In genomic region chr2:203852760-203853159, GRCh38 we compare ENCODE assay signal across 32 cellular contexts. TPM values are rescaled to one million over a fixed set of nuclear protein-coding genes. Genes with fewer than 3 reads are reported as not detected.
DNase-seq lines count a peak whose midpoint lies in the region; ATAC-seq lines count a peak whose summit lies in the region.
"Had no signal": no experiment of that assay in that cellular context is flagged by ENCODE, and none has a peak within 500 bp of the region (broad histone marks: within the 10 kb centered on the region; RNA-seq: fewer than 3 reads in every experiment).

No MANE protein-coding gene starts in this region.

- peak overlapping the region; percentile 95 for H3K27ac ChIP-seq in CD4-positive, CD25-positive, alpha-beta regulatory T cell (ENCODE audit: insufficient read depth, low read length, poor library complexity, severe bottlenecking)
- H3K27ac ChIP-seq: C4-2B, coronary artery, heart left ventricle, neutrophil, Peyer's patch, right atrium auricular region, testis, WERI-Rb-1 had no signal

- peak overlapping the region; percentile 29 for H3K4me3 Mint-ChIP-seq in activated CD4-positive, alpha-beta T cell treated with anti-CD3 and anti-CD28 coated beads for 36 hours
- no peak overlapping the region for H3K4me3 Mint-ChIP-seq in activated CD4-positive, alpha-beta T cell treated with anti-CD3 and anti-CD28 coated beads, Interleukin-2, amount 10 ng/mL, durations not matched to agents 7 days and 5 days
- peak overlapping the region; percentile 71 to 94 (median 72) for H3K4me3 Mint-ChIP-seq in CD4-positive, CD25-positive, alpha-beta regulatory T cell
- peak overlapping the region; percentile 45 for H3K4me3 Mint-ChIP-seq in T-helper 2 cell treated with Interferon-gamma antibody and Interleukin-4, amounts not matched to agents 5 μg/mL and 100 μg/mL, for 36 hours
- H3K4me3 Mint-ChIP-seq in dendritic cell treated with granulocyte-macrophage colony-stimulating factor and Interleukin-4, amounts not matched to agents 40 ng/mL and 50 ng/mL, for 4 days, result no peak overlapping the region
- H3K4me3 Mint-ChIP-seq: endodermal cell had no signal

- H3K36me3 ChIP-seq in CD4-positive, CD25-positive, alpha-beta regulatory T cell (ENCODE audit: control insufficient read depth, insufficient read depth, low read length), result no peaks in the 10 kb centered on the region
- H3K36me3 ChIP-seq: heart left ventricle, neutrophil, Peyer's patch, right atrium auricular region, WERI-Rb-1 had no signal

- no peak for DNase-seq in activated CD4-positive, alpha-beta T cell treated with anti-CD3 and anti-CD28 coated beads for 36 hours
- no peak for DNase-seq in activated CD4-positive, alpha-beta T cell treated with anti-CD3 and anti-CD28 coated beads, Interleukin-2, amount 10 ng/mL, durations not matched to agents 7 days and 5 days
- peak in 1 of 3 donors; percentile 56 for DNase-seq in CD4-positive, CD25-positive, alpha-beta regulatory T cell
- DNase-seq in T-helper 2 cell treated with Interferon-gamma antibody and Interleukin-4, amounts not matched to agents 5 μg/mL and 100 μg/mL, for 36 hours (ENCODE audit: low spot score), result no peak
- DNase-seq in left cardiac atrium (no peak), SKM-1 (lab: John Stamatoyannopoulos, UW; ENCODE audit: unreplicated experiment) (no peak)
- DNase-seq: activated CD4-positive, alpha-beta T cell treated with anti-CD3 and anti-CD28 coated beads, Interleukin-2, amount 50 U/mL, for 4 hours; endodermal cell; foreskin fibroblast; heart left ventricle; NCI-H1436 treated with DMSO at 0.1 percent for 48 hours; NCI-H2107; NCI-H748 treated with DMSO at 0.1 percent for 48 hours; Peyer's patch; posterior cingulate gyrus; SHP77 treated with DMSO at 0.1 percent for 48 hours; small intestine; stimulated activated naive CD4-positive, alpha-beta T cell; testis; WERI-Rb-1 had no signal

- CTCF ChIA-PET in activated CD4-positive, alpha-beta T cell treated with anti-CD3 and anti-CD28 coated beads for 36 hours (lab: Charles Lee), result interaction anchor here (1.9 kb wide), 1 partner anchor 15 kb away, joined by 5 read pairs; the partner anchor contains the start of gene CTLA4
- CTCF ChIA-PET in activated CD4-positive, alpha-beta T cell treated with anti-CD3 and anti-CD28 coated beads, Interleukin-2, amount 10 ng/mL, durations not matched to agents 7 days and 5 days (lab: Charles Lee), result interaction anchor here (0.9 kb wide), 1 partner anchor 18 kb away, joined by 3 read pairs; no protein-coding TSS in a partner anchor

- H3K9me3 ChIP-seq in CD4-positive, CD25-positive, alpha-beta regulatory T cell (ENCODE audit: control insufficient read depth in 2 of 2, low read length in 2 of 2), result no peaks in the 10 kb centered on the region
- H3K9me3 ChIP-seq: heart left ventricle, neutrophil, Peyer's patch, right atrium auricular region, testis had no signal

- POLR2A ChIA-PET in activated CD4-positive, alpha-beta T cell treated with anti-CD3 and anti-CD28 coated beads for 36 hours (lab: Charles Lee), result interaction anchor here (3.6 kb wide), 1 partner anchor 15 kb away, joined by 21 read pairs; the partner anchor contains the start of gene CTLA4
- POLR2A ChIA-PET in activated CD4-positive, alpha-beta T cell treated with anti-CD3 and anti-CD28 coated beads, Interleukin-2, amount 10 ng/mL, durations not matched to agents 7 days and 5 days (lab: Charles Lee), result interaction anchor here (1.0 kb wide), 1 partner anchor 29 kb away, joined by 5 read pairs; no protein-coding TSS in a partner anchor

- intact Hi-C loops in activated CD4-positive, alpha-beta T cell treated with anti-CD3 and anti-CD28 coated beads for 36 hours (cut with DNase I, micrococcal nuclease), result loop anchor here (1.0 kb wide), 4 partner anchors 19 to 58 kb away; no protein-coding TSS in a partner anchor
- intact Hi-C loops in dendritic cell treated with granulocyte-macrophage colony-stimulating factor and Interleukin-4, amounts not matched to agents 40 ng/mL and 50 ng/mL, for 4 days (cut with micrococcal nuclease), result no loop called here
- intact Hi-C loops in left cardiac atrium (cut with DNase I), result no loop called here

- H3K36me3 Mint-ChIP-seq in activated CD4-positive, alpha-beta T cell treated with anti-CD3 and anti-CD28 coated beads for 36 hours (ENCODE audit: low read depth), result no peaks in the 10 kb centered on the region
- H3K36me3 Mint-ChIP-seq in activated CD4-positive, alpha-beta T cell treated with anti-CD3 and anti-CD28 coated beads, Interleukin-2, amount 10 ng/mL, durations not matched to agents 7 days and 5 days (ENCODE audit: low read depth), result peaks cover 3% of the 10 kb centered on the region
- H3K36me3 Mint-ChIP-seq in CD4-positive, CD25-positive, alpha-beta regulatory T cell, result no peaks in the 10 kb centered on the region
- no peaks in the 10 kb centered on the region for H3K36me3 Mint-ChIP-seq in T-helper 2 cell treated with Interferon-gamma antibody and Interleukin-4, amounts not matched to agents 5 μg/mL and 100 μg/mL, for 36 hours (ENCODE audit: low read depth)
- H3K36me3 Mint-ChIP-seq in dendritic cell treated with granulocyte-macrophage colony-stimulating factor and Interleukin-4, amounts not matched to agents 40 ng/mL and 50 ng/mL, for 4 days (ENCODE audit: low read depth), result no peaks in the 10 kb centered on the region

- H3K4me1 Mint-ChIP-seq in activated CD4-positive, alpha-beta T cell treated with anti-CD3 and anti-CD28 coated beads for 36 hours, result peaks cover 65% of the 10 kb centered on the region
- H3K4me1 Mint-ChIP-seq in activated CD4-positive, alpha-beta T cell treated with anti-CD3 and anti-CD28 coated beads, Interleukin-2, amount 10 ng/mL, durations not matched to agents 7 days and 5 days, result peaks cover 34% of the 10 kb centered on the region
- H3K4me1 Mint-ChIP-seq in CD4-positive, CD25-positive, alpha-beta regulatory T cell, result peaks cover 22 to 54% (median 46%) of the 10 kb centered on the region in 4 donors
- peaks cover 43% of the 10 kb centered on the region for H3K4me1 Mint-ChIP-seq in T-helper 2 cell treated with Interferon-gamma antibody and Interleukin-4, amounts not matched to agents 5 μg/mL and 100 μg/mL, for 36 hours (ENCODE audit: low read depth)
- H3K4me1 Mint-ChIP-seq in dendritic cell treated with granulocyte-macrophage colony-stimulating factor and Interleukin-4, amounts not matched to agents 40 ng/mL and 50 ng/mL, for 4 days (ENCODE audit: low read depth), result peaks cover 9% of the 10 kb centered on the region
- H3K4me1 Mint-ChIP-seq: endodermal cell had no signal

- H3K4me3 ChIP-seq in CD4-positive, CD25-positive, alpha-beta regulatory T cell (ENCODE audit: low read depth, low read length), result peak overlapping the region; percentile 94
- H3K4me3 ChIP-seq: coronary artery, heart left ventricle, Peyer's patch, right atrium auricular region, testis had no signal

- ATAC-seq in activated CD4-positive, alpha-beta T cell treated with anti-CD3 and anti-CD28 coated beads for 36 hours, result peak; percentile 53
- no peak for ATAC-seq in CD4-positive, CD25-positive, alpha-beta regulatory T cell (ENCODE audit: low read depth in 2 of 2)
- ATAC-seq in left cardiac atrium (no peak), GM18519 (IDR thresholded peaks at IDR 0.05; ENCODE audit: low FRiP score, unreplicated experiment) (no peak)
- ATAC-seq: HCT116, heart left ventricle had no signal

- H3K27me3 Mint-ChIP-seq in activated CD4-positive, alpha-beta T cell treated with anti-CD3 and anti-CD28 coated beads for 36 hours, result no peaks in the 10 kb centered on the region
- H3K27me3 Mint-ChIP-seq in activated CD4-positive, alpha-beta T cell treated with anti-CD3 and anti-CD28 coated beads, Interleukin-2, amount 10 ng/mL, durations not matched to agents 7 days and 5 days, result no peaks in the 10 kb centered on the region
- no peaks in the 10 kb centered on the region for H3K27me3 Mint-ChIP-seq in CD4-positive, CD25-positive, alpha-beta regulatory T cell
- H3K27me3 Mint-ChIP-seq in T-helper 2 cell treated with Interferon-gamma antibody and Interleukin-4, amounts not matched to agents 5 μg/mL and 100 μg/mL, for 36 hours (ENCODE audit: low read depth), result no peaks in the 10 kb centered on the region
- H3K27me3 Mint-ChIP-seq in dendritic cell treated with granulocyte-macrophage colony-stimulating factor and Interleukin-4, amounts not matched to agents 40 ng/mL and 50 ng/mL, for 4 days, result peaks cover 4% of the 10 kb centered on the region

- no peaks in the 10 kb centered on the region for H3K27me3 ChIP-seq in CD4-positive, CD25-positive, alpha-beta regulatory T cell (ENCODE audit: control insufficient read depth, insufficient read depth, low read length)
- H3K27me3 ChIP-seq: heart left ventricle, neutrophil, Peyer's patch, right atrium auricular region, testis had no signal

- peaks cover 10% of the 10 kb centered on the region for H3K9me3 Mint-ChIP-seq in activated CD4-positive, alpha-beta T cell treated with anti-CD3 and anti-CD28 coated beads for 36 hours (ENCODE audit: low read depth)
- peaks cover 3% of the 10 kb centered on the region for H3K9me3 Mint-ChIP-seq in activated CD4-positive, alpha-beta T cell treated with anti-CD3 and anti-CD28 coated beads, Interleukin-2, amount 10 ng/mL, durations not matched to agents 7 days and 5 days
- no peaks in the 10 kb centered on the region for H3K9me3 Mint-ChIP-seq in CD4-positive, CD25-positive, alpha-beta regulatory T cell
- peaks cover 9% of the 10 kb centered on the region for H3K9me3 Mint-ChIP-seq in T-helper 2 cell treated with Interferon-gamma antibody and Interleukin-4, amounts not matched to agents 5 μg/mL and 100 μg/mL, for 36 hours
- peaks cover 13% of the 10 kb centered on the region for H3K9me3 Mint-ChIP-seq in dendritic cell treated with granulocyte-macrophage colony-stimulating factor and Interleukin-4, amounts not matched to agents 40 ng/mL and 50 ng/mL, for 4 days
- H3K9me3 Mint-ChIP-seq: endodermal cell had no signal

- peak overlapping the region; percentile 83 for H3K27ac Mint-ChIP-seq in activated CD4-positive, alpha-beta T cell treated with anti-CD3 and anti-CD28 coated beads for 36 hours
- H3K27ac Mint-ChIP-seq in activated CD4-positive, alpha-beta T cell treated with anti-CD3 and anti-CD28 coated beads, Interleukin-2, amount 10 ng/mL, durations not matched to agents 7 days and 5 days, result no peak overlapping the region
- peak overlapping the region; percentile 94 to 99 (median 99) for H3K27ac Mint-ChIP-seq in CD4-positive, CD25-positive, alpha-beta regulatory T cell
- peak overlapping the region; percentile 45 for H3K27ac Mint-ChIP-seq in T-helper 2 cell treated with Interferon-gamma antibody and Interleukin-4, amounts not matched to agents 5 μg/mL and 100 μg/mL, for 36 hours
- peak overlapping the region; percentile 56 for H3K27ac Mint-ChIP-seq in dendritic cell treated with granulocyte-macrophage colony-stimulating factor and Interleukin-4, amounts not matched to agents 40 ng/mL and 50 ng/mL, for 4 days
- H3K27ac Mint-ChIP-seq: endodermal cell had no signal

- peaks cover 57% of the 10 kb centered on the region for H3K4me1 ChIP-seq in CD4-positive, CD25-positive, alpha-beta regulatory T cell (ENCODE audit: control insufficient read depth, insufficient read depth, low read length, poor library complexity, severe bottlenecking)
- H3K4me1 ChIP-seq: Peyer's patch, right atrium auricular region, testis had no signal

RNA-seq across cellular contexts. Expression of gene CTLA4, which starts 14.8 kb away (rescaled TPM):
- total RNA-seq in activated CD4-positive, alpha-beta T cell treated with anti-CD3 and anti-CD28 coated beads for 36 hours, result 100 to 1,000 TPM; 121 to 127 TPM
- 10 to 100 TPM; 20.1 to 22.7 TPM for total RNA-seq in activated CD4-positive, alpha-beta T cell treated with anti-CD3 and anti-CD28 coated beads, Interleukin-2, amount 10 ng/mL, durations not matched to agents 7 days and 5 days
- 459 TPM for total RNA-seq in CD4-positive, CD25-positive, alpha-beta regulatory T cell
- 10 to 100 TPM; 52.1 to 79.2 (median 55.7) TPM for polyA plus RNA-seq in CD4-positive, CD25-positive, alpha-beta regulatory T cell
- total RNA-seq in left cardiac atrium, result under 1 TPM in 1 of 2 donors, not detected in 1; 0.34 TPM
- total RNA-seq: A172, cardiac septum, endodermal cell, LHCN-M2, myocyte had no signal
- polyA plus RNA-seq: keratinocyte had no signal

Comparison
In these comparisons a context has a peak if more than half of its experiments do, and no peak if none do; other contexts are left out.
1. H3K4me3 Mint-ChIP-seq: peak in activated CD4-positive, alpha-beta T cell treated with anti-CD3 and anti-CD28 coated beads for 36 hours (single experiment), CD4-positive, CD25-positive, alpha-beta regulatory T cell (4 of 4) and T-helper 2 cell treated with Interferon-gamma antibody and Interleukin-4, amounts not matched to agents 5 μg/mL and 100 μg/mL, for 36 hours (single experiment); none in activated CD4-positive, alpha-beta T cell treated with anti-CD3 and anti-CD28 coated beads, Interleukin-2, amount 10 ng/mL, durations not matched to agents 7 days and 5 days (single experiment) and dendritic cell treated with granulocyte-macrophage colony-stimulating factor and Interleukin-4, amounts not matched to agents 40 ng/mL and 50 ng/mL, for 4 days (single experiment).
2. RNA of gene CTLA4, which starts 14.8 kb away (total RNA-seq): 459 TPM in CD4-positive, CD25-positive, alpha-beta regulatory T cell (single experiment), 121 to 127 TPM in activated CD4-positive, alpha-beta T cell treated with anti-CD3 and anti-CD28 coated beads for 36 hours and 20.1 to 22.7 TPM in activated CD4-positive, alpha-beta T cell treated with anti-CD3 and anti-CD28 coated beads, Interleukin-2, amount 10 ng/mL, durations not matched to agents 7 days and 5 days; 0.34 TPM in left cardiac atrium; every median in the first group is over 10 times any median in the second.
3. intact Hi-C loops: an anchor here in activated CD4-positive, alpha-beta T cell treated with anti-CD3 and anti-CD28 coated beads for 36 hours (1.0 kb wide); none called in dendritic cell treated with granulocyte-macrophage colony-stimulating factor and Interleukin-4, amounts not matched to agents 40 ng/mL and 50 ng/mL, for 4 days and left cardiac atrium.